ENCODE assay signal across 1 cellular context in genomic region chr17:28071891-28072606, GRCh38.
TF ChIP-seq lines count a peak whose summit lies in the region.

No MANE protein-coding gene starts in this region.

TF ChIP-seq in GM12878, 131 proteins besides CTCF, POLR2A, EP300 and RAD21:
- no peak for TF ChIP-seq MYC (IDR thresholded peaks at IDR 0.05; ENCODE audit: insufficient read depth, insufficient read length, insufficient replicate concordance, low read length, severe bottlenecking)
- TF ChIP-seq HDAC2 (IDR thresholded peaks at IDR 0.05) = no peak
- no peak for TF ChIP-seq SMAD1 (IDR thresholded peaks at IDR 0.05; ENCODE audit: low read depth, partially characterized antibody)
- no peak for TF ChIP-seq NR2F1 (conservative IDR thresholded peaks at IDR 0.05)
- no peak for TF ChIP-seq NR2C1 (IDR thresholded peaks at IDR 0.05)
- no peak for TF ChIP-seq CUX1 (IDR thresholded peaks at IDR 0.05; ENCODE audit: insufficient replicate concordance, low read depth, low read length)
- TF ChIP-seq ATF2 (IDR thresholded peaks at IDR 0.05; ENCODE audit: low read length) = 0 out of 2 replicates have a peak, but pooled peaks have one; percentile 31
- no peak for TF ChIP-seq IKZF1 (conservative IDR thresholded peaks at IDR 0.05)
- TF ChIP-seq ZNF687 (IDR thresholded peaks at IDR 0.05) = no peak
- TF ChIP-seq ESRRA (IDR thresholded peaks at IDR 0.05; ENCODE audit: low read length) = no peak
- no peak for TF ChIP-seq TBL1XR1 (IDR thresholded peaks at IDR 0.05; ENCODE audit: low read depth, low read length)
- no peak for TF ChIP-seq IKZF2 (IDR thresholded peaks at IDR 0.05)
- no peak for TF ChIP-seq E4F1 (IDR thresholded peaks at IDR 0.05; ENCODE audit: borderline replicate concordance, partially characterized antibody)
- no peak for TF ChIP-seq PRDM15 (CRISPR knock-in tag; IDR thresholded peaks at IDR 0.05)
- TF ChIP-seq CBX5 (IDR thresholded peaks at IDR 0.05; ENCODE audit: low read depth) = no peak
- no peak for TF ChIP-seq EED (IDR thresholded peaks at IDR 0.05; ENCODE audit: low read depth)
- 0 out of 2 replicates have a peak, but pooled peaks have one; percentile 8 for TF ChIP-seq FOXM1 (IDR thresholded peaks at IDR 0.05; ENCODE audit: low read depth, low read length)
- no peak for TF ChIP-seq NRF1 (conservative IDR thresholded peaks at IDR 0.05; ENCODE audit: low read depth, low read length)
- TF ChIP-seq RUNX3 (IDR thresholded peaks at IDR 0.05; ENCODE audit: low read length) = peak; percentile 70
- TF ChIP-seq JUNB (IDR thresholded peaks at IDR 0.05) = no peak
- no peak; the same call in 2 of the 3 replicates for TF ChIP-seq POU2F2 (IDR thresholded peaks at IDR 0.05; ENCODE audit: borderline replicate concordance, low read depth, low read length)
- TF ChIP-seq PML (IDR thresholded peaks at IDR 0.05; ENCODE audit: low read length) = no peak
- peak; percentile 20; the same call in 1 of the 2 replicates for TF ChIP-seq CBFB (IDR thresholded peaks at IDR 0.05; ENCODE audit: low read depth)
- no peak for TF ChIP-seq HDAC6 (IDR thresholded peaks at IDR 0.05; ENCODE audit: unreplicated experiment)
- 0 out of 2 replicates have a peak, but pooled peaks have one; percentile 20 for TF ChIP-seq TCF12 (IDR thresholded peaks at IDR 0.05; ENCODE audit: low read depth, low read length)
- TF ChIP-seq MEF2A (IDR thresholded peaks at IDR 0.05; ENCODE audit: insufficient read depth, low read depth, low read length) = 0 out of 2 replicates have a peak, but pooled peaks have one; percentile 24
- TF ChIP-seq ZBTB40 (IDR thresholded peaks at IDR 0.05; ENCODE audit: borderline replicate concordance) = no peak
- no peak for TF ChIP-seq SP1 (IDR thresholded peaks at IDR 0.05; ENCODE audit: low read depth, low read length)
- TF ChIP-seq FOS (IDR thresholded peaks at IDR 0.05; ENCODE audit: borderline replicate concordance, extremely low read depth, insufficient read length) = no peak
- no peak for TF ChIP-seq KDM1A (IDR thresholded peaks at IDR 0.05; ENCODE audit: borderline replicate concordance)
- no peak for TF ChIP-seq MLLT1 (IDR thresholded peaks at IDR 0.05)
- TF ChIP-seq ATF7 (IDR thresholded peaks at IDR 0.05; ENCODE audit: low read depth) = peak; percentile 66
- 0 out of 2 replicates have a peak, but pooled peaks have one; percentile 42 for TF ChIP-seq NFIC (IDR thresholded peaks at IDR 0.05; ENCODE audit: low read depth, low read length)
- TF ChIP-seq POLR2AphosphoS2 (IDR thresholded peaks at IDR 0.05; ENCODE audit: low read depth, low read length) = no peak
